ENCODE assay signal across 14 cellular contexts in genomic region chr12:38384816-38385491, GRCh38.
A peak's percentile ranks its signal among the peaks of the same experiment; 100 is the strongest.
DNase-seq lines count a peak whose midpoint lies in the region; TF ChIP-seq lines count a peak whose summit lies in the region.
"Had no signal": no experiment of that assay in that cellular context is flagged by ENCODE, and none has a peak within 500 bp of the region (broad histone marks: within the 10 kb centered on the region; RNA-seq: fewer than 3 reads in every experiment).

No MANE protein-coding gene starts in this region.

- H3K36me3 ChIP-seq in NT2/D1 (ENCODE audit: insufficient read depth, insufficient read length, low read length), result no peaks in the 10 kb centered on the region
- no peaks in the 10 kb centered on the region for H3K36me3 ChIP-seq in spleen
- H3K36me3 ChIP-seq: esophagus muscularis mucosa had no signal

- no peaks in the 10 kb centered on the region for H3K36me3 Mint-ChIP-seq in type B pancreatic cell

- no peaks in the 10 kb centered on the region for H3K27me3 ChIP-seq in NT2/D1 (ENCODE audit: insufficient read depth, insufficient read length)
- no peaks in the 10 kb centered on the region for H3K27me3 ChIP-seq in spleen (replicated peaks in 1 of 7)
- H3K27me3 ChIP-seq: esophagus muscularis mucosa had no signal

- H3K27ac ChIP-seq in epithelial cell of prostate (peak overlapping the region; percentile 15), spleen (no peak overlapping the region)
- H3K27ac ChIP-seq: esophagus muscularis mucosa had no signal

- no peaks in the 10 kb centered on the region for H3K4me1 Mint-ChIP-seq in type B pancreatic cell (ENCODE audit: unreplicated experiment)
- H3K4me1 Mint-ChIP-seq: naive thymus-derived CD8-positive, alpha-beta T cell had no signal

- 89 to 94% (median 92%) methylated on average over 11 of the region's 11 CpGs for WGBS in spleen, 5 donors

- TF ChIP-seq CTCF in type B pancreatic cell (conservative IDR thresholded peaks at IDR 0.05) (peak; percentile 35), spleen (IDR thresholded peaks at IDR 0.05 in 8 of 11, conservative IDR thresholded peaks at IDR 0.05 in 3 of 11) (no peak)

- no peak for TF ChIP-seq POLR2A in spleen (IDR thresholded peaks at IDR 0.05)

- H3K4me1 ChIP-seq in NT2/D1 (ENCODE audit: insufficient read depth, insufficient read length) (no peaks in the 10 kb centered on the region), spleen (no peaks in the 10 kb centered on the region)
- H3K4me1 ChIP-seq: esophagus muscularis mucosa had no signal

- intact Hi-C loops in spleen (cut with DNase I; ENCODE audit: low total_unique reads), result no loop called here

- H3K9me3 ChIP-seq in NT2/D1 (ENCODE audit: insufficient read depth, low read length) (peaks cover 7% of the 10 kb centered on the region; the same call in 1 of the 2 replicates), spleen (peaks cover 0 to 21% (median 9%) of the 10 kb centered on the region in 8 donors)
- H3K9me3 ChIP-seq: esophagus muscularis mucosa had no signal

- no peak overlapping the region for H3K4me3 Mint-ChIP-seq in type B pancreatic cell
- H3K4me3 Mint-ChIP-seq: naive thymus-derived CD8-positive, alpha-beta T cell had no signal

- H3K9me3 Mint-ChIP-seq in type B pancreatic cell, result peaks cover 4% of the 10 kb centered on the region

- peak overlapping the region; percentile 8 for H3K4me3 ChIP-seq in NT2/D1 (ENCODE audit: insufficient read length, low read depth)
- no peak overlapping the region for H3K4me3 ChIP-seq in spleen
- H3K4me3 ChIP-seq: esophagus muscularis mucosa, skin epidermis had no signal

- peak overlapping the region; percentile 70 for H3K9ac ChIP-seq in NT2/D1 (ENCODE audit: insufficient read length, low read depth)

- DNase-seq in NCI-H748 (lab: John Stamatoyannopoulos, UW; ENCODE audit: unreplicated experiment) (peak; percentile 7), NCI-H748 treated with DMSO at 0.1 percent for 48 hours (lab: John Stamatoyannopoulos, UW) (no peak), NT2/D1 (ENCODE audit: low read depth, low spot score) (peak; percentile 32), epithelial cell of prostate (ENCODE audit: low read depth, low spot score) (peak; percentile 44), type B pancreatic cell (ENCODE audit: extremely low spot score, unreplicated experiment) (no peak), spleen (no peak), D341Med (ENCODE audit: low spot score) (no peak), midbrain (lab: John Stamatoyannopoulos, UW) (no peak)
- DNase-seq: GOT3; Kasumi-1; naive thymus-derived CD8-positive, alpha-beta T cell; T1000 had no signal

- H3K27me3 Mint-ChIP-seq in type B pancreatic cell, result no peaks in the 10 kb centered on the region

- no peak overlapping the region for H3K27ac Mint-ChIP-seq in type B pancreatic cell
- H3K27ac Mint-ChIP-seq: naive thymus-derived CD8-positive, alpha-beta T cell had no signal

Comparison
In these comparisons a context has a peak if more than half of its experiments do, and no peak if none do; other contexts are left out.
1. DNase-seq: peak in NCI-H748 (single experiment), NT2/D1 (single experiment) and epithelial cell of prostate (single experiment); none in NCI-H748 treated with DMSO at 0.1 percent for 48 hours (single experiment), type B pancreatic cell (single experiment), spleen (single experiment), D341Med (single experiment) and midbrain (single experiment).